Comparison of ENCODE assay signal across 14 cellular contexts in genomic region chr20:48681882-48682426, GRCh38.
A peak's percentile ranks its signal among the peaks of the same experiment; 100 is the strongest.
DNase-seq lines count a peak whose midpoint lies in the region; ATAC-seq, FAIRE-seq and TF ChIP-seq lines count a peak whose summit lies in the region.
"Had no signal": no experiment of that assay in that cellular context is flagged by ENCODE, and none has a peak within 500 bp of the region (broad histone marks: within the 10 kb centered on the region; RNA-seq: fewer than 3 reads in every experiment).

No MANE protein-coding gene starts in this region.

- no peaks in the 10 kb centered on the region for H3K27me3 Mint-ChIP-seq in activated CD8-positive, alpha-beta T cell treated with anti-CD3 and anti-CD28 coated beads for 36 hours
- H3K27me3 Mint-ChIP-seq: activated naive CD4-positive, alpha-beta T cell treated with anti-CD3 and anti-CD28 coated beads, Interleukin-2, amount 10 ng/mL, durations not matched to agents 7 days and 5 days; IgD-negative memory B cell had no signal

- ATAC-seq in HepG2 (no peak), GM18907 (IDR thresholded peaks at IDR 0.05; ENCODE audit: unreplicated experiment) (no peak)
- ATAC-seq in activated CD8-positive, alpha-beta T cell treated with anti-CD3 and anti-CD28 coated beads for 36 hours: no peak
- ATAC-seq: CD8-positive, alpha-beta T cell had no signal

- H3K4me1 Mint-ChIP-seq in activated CD8-positive, alpha-beta T cell treated with anti-CD3 and anti-CD28 coated beads for 36 hours (ENCODE audit: low read depth): peaks cover 13% of the 10 kb centered on the region

- no peaks in the 10 kb centered on the region for H3K79me2 ChIP-seq in HepG2 (ENCODE audit: insufficient read depth, low read length)

- TF ChIP-seq CTCF in HEK293 (tag by site-specific recombination; IDR thresholded peaks at IDR 0.05) (no peak), HepG2 (CRISPR knock-in tag; IDR thresholded peaks at IDR 0.05) (no peak), stomach (IDR thresholded peaks at IDR 0.05) (no peak)
- no peak for TF ChIP-seq CTCF in activated CD8-positive, alpha-beta T cell treated with anti-CD3 and anti-CD28 coated beads for 36 hours (IDR thresholded peaks at IDR 0.05)

- peak overlapping the region; percentile 54; the same call in 1 of the 2 replicates for H3K4me2 ChIP-seq in HepG2 (ENCODE audit: low read depth, low read length)

- FAIRE-seq in HepG2 (lab: Jason Lieb, UNC): no peak
- FAIRE-seq: GM18507, TTC549 had no signal

- H3K9me3 Mint-ChIP-seq in activated CD8-positive, alpha-beta T cell treated with anti-CD3 and anti-CD28 coated beads for 36 hours: no peaks in the 10 kb centered on the region
- H3K9me3 Mint-ChIP-seq: activated naive CD4-positive, alpha-beta T cell treated with anti-CD3 and anti-CD28 coated beads, Interleukin-2, amount 10 ng/mL, durations not matched to agents 7 days and 5 days; CD8-positive, alpha-beta T cell; IgD-negative memory B cell had no signal

- DNase-seq in HepG2 (ENCODE audit: low spot score) (no peak), stomach (no peak), SHP77 (lab: John Stamatoyannopoulos, UW) (no peak), NCI-H1417 (lab: John Stamatoyannopoulos, UW) (no peak)
- DNase-seq in activated CD8-positive, alpha-beta T cell treated with anti-CD3 and anti-CD28 coated beads for 36 hours: no peak
- DNase-seq: activated naive CD4-positive, alpha-beta T cell treated with anti-CD3 and anti-CD28 coated beads, Interleukin-2, amount 10 ng/mL, durations not matched to agents 7 days and 5 days; CD8-positive, alpha-beta T cell; stimulated activated CD4-positive, alpha-beta T cell treated with anti-CD3 and anti-CD28 coated beads, Interleukin-1b, Interleukin-23, amount 100 ng/mL, for 48 hours had no signal

- H3K27ac ChIP-seq in HEK293 (ENCODE audit: extremely low read depth, low read depth, low read length): peak overlapping the region; percentile 50; the same call in 1 of the 2 replicates
- peak overlapping the region; percentile 62 for H3K27ac ChIP-seq in angular gyrus (ENCODE audit: low read depth, low read length)
- H3K27ac ChIP-seq in HepG2 (ENCODE audit: extremely low read length, insufficient read depth, low read length): no peak overlapping the region
- peak overlapping the region in 4 of 5 donors; percentile 64 to 82 (median 74) for H3K27ac ChIP-seq in stomach

- in situ Hi-C loops in HepG2 (cut with HindIII; ENCODE audit: extremely low pct_ligation_motif_present, low pct_unique_long_range_greater_than_20kb): no loop called here

- H3K4me1 ChIP-seq in HEK293 (ENCODE audit: control insufficient read depth, insufficient read depth, low read length) (peaks cover 12% of the 10 kb centered on the region), HepG2 (ENCODE audit: insufficient read depth, low read length) (peaks cover 13% of the 10 kb centered on the region), stomach (peaks cover 53 to 56% (median 53%) of the 10 kb centered on the region in 4 donors)

- no peak for TF ChIP-seq POLR2A in HepG2 (IDR thresholded peaks at IDR 0.05; ENCODE audit: insufficient read depth in 1 of 2, low read depth in 2 of 2, low read length in 2 of 2)
- no peak for TF ChIP-seq POLR2A in stomach (IDR thresholded peaks at IDR 0.05)

- H4K20me1 ChIP-seq in HepG2 (ENCODE audit: insufficient read depth, low read length): no peaks in the 10 kb centered on the region

- no peak for TF ChIP-seq EP300 in HepG2 (IDR thresholded peaks at IDR 0.05; ENCODE audit: low read depth in 2 of 2, low read length in 2 of 2)
- no peak for TF ChIP-seq EP300 in HepG2 (CRISPR knock-in tag; IDR thresholded peaks at IDR 0.05; ENCODE audit: borderline replicate concordance)
- TF ChIP-seq EP300 in stomach (IDR thresholded peaks at IDR 0.05): no peak

- CTCF ChIA-PET in HEK293 (lab: Yijun Ruan, JAX): interaction anchor here (1.2 to 4.1 kb wide), 2 partner anchors 25 to 283 kb away, joined by 3 to 21 read pairs; no protein-coding TSS in a partner anchor
- CTCF ChIA-PET in HepG2 (lab: Yijun Ruan, JAX; ENCODE audit: low intra/inter-chr PET ratio, low total read pairs): no interaction called here
- CTCF ChIA-PET in activated CD8-positive, alpha-beta T cell treated with anti-CD3 and anti-CD28 coated beads for 36 hours (lab: Charles Lee): no interaction called here

- intact Hi-C loops in HepG2 (cut with micrococcal nuclease; ENCODE audit: unreplicated experiment): no loop called here
- intact Hi-C loops in stomach (cut with DNase I; ENCODE audit: low total_unique reads): no loop called here
- intact Hi-C loops in activated CD8-positive, alpha-beta T cell treated with anti-CD3 and anti-CD28 coated beads for 36 hours (cut with micrococcal nuclease): no loop called here

- H3K36me3 Mint-ChIP-seq in activated CD8-positive, alpha-beta T cell treated with anti-CD3 and anti-CD28 coated beads for 36 hours (ENCODE audit: low read depth): peaks cover 21% of the 10 kb centered on the region

- WGBS in HepG2 (ENCODE audit: low lambda C conversion rate): 39% methylated on average over 6 of the region's 6 CpGs
- WGBS in stomach, 5 donors: 68 to 74% (median 73%) methylated on average over 6 of the region's 6 CpGs

- BruUV-seq in HepG2 (replicated peaks; lab: Mats Ljungman, UMichigan): no TSS peak

- no peaks in the 10 kb centered on the region for H3K36me3 ChIP-seq in HEK293 (ENCODE audit: control insufficient read depth in 2 of 2, insufficient read depth in 1 of 2, low read length in 2 of 2)
- H3K36me3 ChIP-seq in HepG2 (replicated peaks in 1 of 2; ENCODE audit: control insufficient read depth in 1 of 2, insufficient read depth in 2 of 2, low read length in 2 of 2): no peaks in the 10 kb centered on the region
- H3K36me3 ChIP-seq in stomach: peaks cover 0 to 46% (median 27%) of the 10 kb centered on the region in 4 donors

- H3K9me3 ChIP-seq in HEK293 (ENCODE audit: control insufficient read depth, insufficient read depth, low read depth, low read length) (no peaks in the 10 kb centered on the region), HepG2 (ENCODE audit: low read length) (no peaks in the 10 kb centered on the region), stomach (no peaks in the 10 kb centered on the region)

- H3K4me3 Mint-ChIP-seq in activated CD8-positive, alpha-beta T cell treated with anti-CD3 and anti-CD28 coated beads for 36 hours: no peak overlapping the region
- H3K4me3 Mint-ChIP-seq: activated naive CD4-positive, alpha-beta T cell treated with anti-CD3 and anti-CD28 coated beads, Interleukin-2, amount 10 ng/mL, durations not matched to agents 7 days and 5 days; CD8-positive, alpha-beta T cell; IgD-negative memory B cell had no signal

- no peak overlapping the region for H2AFZ ChIP-seq in HepG2 (ENCODE audit: low read length)

- peaks cover 5 to 51% of the 10 kb centered on the region in 2 experiments for H3K27me3 ChIP-seq in HepG2 (ENCODE audit: control insufficient read depth in 1 of 2, insufficient read depth in 2 of 2, low read length in 2 of 2)
- H3K27me3 ChIP-seq in stomach: no peaks in the 10 kb centered on the region

- POLR2A ChIA-PET in HEK293 (lab: Yijun Ruan, JAX): no interaction called here
- POLR2A ChIA-PET in HepG2 (lab: Yijun Ruan, JAX): no interaction called here
- POLR2A ChIA-PET in activated CD8-positive, alpha-beta T cell treated with anti-CD3 and anti-CD28 coated beads for 36 hours (lab: Charles Lee): no interaction called here

- H3K4me3 ChIP-seq in HEK293 (ENCODE audit: low read depth, low read length) (no peak overlapping the region), HepG2 (replicated peaks in 1 of 3; ENCODE audit: insufficient read depth in 1 of 3, low read depth in 2 of 3, low read length in 3 of 3) (no peak overlapping the region), stomach (no peak overlapping the region)

- TF ChIP-seq RAD21 in HepG2 (CRISPR knock-in tag; IDR thresholded peaks at IDR 0.05): no peak

- no peak overlapping the region for H3K27ac Mint-ChIP-seq in activated CD8-positive, alpha-beta T cell treated with anti-CD3 and anti-CD28 coated beads for 36 hours
- H3K27ac Mint-ChIP-seq: activated naive CD4-positive, alpha-beta T cell treated with anti-CD3 and anti-CD28 coated beads, Interleukin-2, amount 10 ng/mL, durations not matched to agents 7 days and 5 days had no signal

- no peak overlapping the region for H3K9ac ChIP-seq in HepG2 (ENCODE audit: insufficient read depth, low read depth, low read length)

TF ChIP-seq in HEK293, 187 proteins besides CTCF, POLR2A, EP300 and RAD21 (continues in another document):
- no peak for TF ChIP-seq ZNF398 (tag by site-specific recombination; IDR thresholded peaks at IDR 0.05)
- TF ChIP-seq ZNF354C (tag by site-specific recombination; IDR thresholded peaks at IDR 0.05; ENCODE audit: borderline replicate concordance, low read depth): no peak
- TF ChIP-seq EGR2 (tag by site-specific recombination; IDR thresholded peaks at IDR 0.05; ENCODE audit: low read depth): peak; percentile 95

TF ChIP-seq in HepG2, 621 proteins besides CTCF, POLR2A, EP300 and RAD21:
- TF ChIP-seq GATA4 (IDR thresholded peaks at IDR 0.05; ENCODE audit: borderline replicate concordance, low read depth): no peak
- no peak for TF ChIP-seq AFF4 (CRISPR knock-in tag; IDR thresholded peaks at IDR 0.05)

Comparison
In these comparisons a context has a peak if more than half of its experiments do, and no peak if none do; other contexts are left out.
1. Of the 63 proteins assayed by ChIP-seq in both HepG2 and HEK293: peak only in HepG2: none; only in HEK293: PATZ1; in both: none; in neither: 62.